ENCODE assay signal across 19 cellular contexts in genomic region chr13:102688306-102688973, GRCh38. TPM values are rescaled to one million over a fixed set of nuclear protein-coding genes. Genes with fewer than 3 reads are reported as not detected.
"Had no signal": no experiment of that assay in that cellular context is flagged by ENCODE, and none has a peak within 500 bp of the region (broad histone marks: within the 10 kb centered on the region; RNA-seq: fewer than 3 reads in every experiment).

No MANE protein-coding gene starts in this region.

- H3K27ac Mint-ChIP-seq: activated B cell treated with CpG ODN at 0.5 μM for 24 hours; activated CD4-positive, alpha-beta T cell treated with anti-CD3 and anti-CD28 coated beads, Interleukin-2, amount 10 ng/mL, durations not matched to agents 7 days and 5 days; activated naive CD8-positive, alpha-beta T cell treated with anti-CD3 and anti-CD28 coated beads, Interleukin-2, amount 10 ng/mL, durations not matched to agents 7 days and 5 days; memory B cell; stimulated activated effector memory CD8-positive, alpha-beta T cell treated with anti-CD3 and anti-CD28 coated beads, Interleukin-12 subunit alpha, Interleukin-12 subunit beta, amount 100 ng/mL, for 72 hours had no signal

- H3K27ac ChIP-seq: left ventricle myocardium inferior, pancreas, thyroid gland had no signal

- H3K4me1 ChIP-seq: left ventricle myocardium inferior, pancreas, thyroid gland had no signal

- H3K4me1 Mint-ChIP-seq: activated B cell treated with CpG ODN at 0.5 μM for 24 hours, memory B cell had no signal

- H3K4me3 Mint-ChIP-seq: activated B cell treated with CpG ODN at 0.5 μM for 24 hours; activated CD4-positive, alpha-beta T cell treated with anti-CD3 and anti-CD28 coated beads, Interleukin-2, amount 10 ng/mL, durations not matched to agents 7 days and 5 days; activated naive CD8-positive, alpha-beta T cell treated with anti-CD3 and anti-CD28 coated beads, Interleukin-2, amount 10 ng/mL, durations not matched to agents 7 days and 5 days; memory B cell; neural crest cell; stimulated activated effector memory CD8-positive, alpha-beta T cell treated with anti-CD3 and anti-CD28 coated beads, Interleukin-12 subunit alpha, Interleukin-12 subunit beta, amount 100 ng/mL, for 72 hours had no signal

- H3K9me3 Mint-ChIP-seq: activated B cell treated with CpG ODN at 0.5 μM for 24 hours; activated CD4-positive, alpha-beta T cell treated with anti-CD3 and anti-CD28 coated beads, Interleukin-2, amount 10 ng/mL, durations not matched to agents 7 days and 5 days; activated naive CD8-positive, alpha-beta T cell treated with anti-CD3 and anti-CD28 coated beads, Interleukin-2, amount 10 ng/mL, durations not matched to agents 7 days and 5 days; memory B cell; neural crest cell; stimulated activated effector memory CD8-positive, alpha-beta T cell treated with anti-CD3 and anti-CD28 coated beads, Interleukin-12 subunit alpha, Interleukin-12 subunit beta, amount 100 ng/mL, for 72 hours had no signal

- ATAC-seq: gastrocnemius medialis; pancreas; stimulated activated effector memory CD8-positive, alpha-beta T cell treated with anti-CD3 and anti-CD28 coated beads, Interleukin-12 subunit alpha, Interleukin-12 subunit beta, amount 100 ng/mL, for 72 hours had no signal

- H3K27me3 ChIP-seq: gastrocnemius medialis, pancreas, thyroid gland had no signal

- H3K4me3 ChIP-seq: gastrocnemius medialis, left ventricle myocardium inferior, pancreas, thyroid gland had no signal

- H3K9me3 ChIP-seq: gastrocnemius medialis, left ventricle myocardium inferior, pancreas, thyroid gland had no signal

- H3K36me3 Mint-ChIP-seq: memory B cell; stimulated activated effector memory CD8-positive, alpha-beta T cell treated with anti-CD3 and anti-CD28 coated beads, Interleukin-12 subunit alpha, Interleukin-12 subunit beta, amount 100 ng/mL, for 72 hours had no signal

- H3K36me3 ChIP-seq: gastrocnemius medialis, left ventricle myocardium inferior, pancreas, thyroid gland had no signal

- DNase-seq: activated B cell treated with CpG ODN at 0.5 μM for 24 hours; activated CD4-positive, alpha-beta T cell treated with anti-CD3 and anti-CD28 coated beads, Interleukin-2, amount 10 ng/mL, durations not matched to agents 7 days and 5 days; activated CD8-positive, alpha-beta memory T cell treated with anti-CD3 and anti-CD28 coated beads for 24 hours; activated gamma-delta T cell treated with Interleukin-2 at 50 U/mL for 16 hours; activated naive CD8-positive, alpha-beta T cell treated with anti-CD3 and anti-CD28 coated beads, Interleukin-2, amount 10 ng/mL, durations not matched to agents 7 days and 5 days; cortex of kidney; effector memory CD4-positive, alpha-beta T cell; gastrocnemius medialis; kidney; left ventricle myocardium inferior; pancreas; stimulated activated CD4-positive, alpha-beta T cell treated with anti-CD3 and anti-CD28 coated beads, Interleukin-12 subunit alpha, Interleukin-12 subunit beta, amount 100 ng/mL, for 4 hours; SW 1271; thyroid gland had no signal

RNA-seq across cellular contexts. Expression of gene METTL21C, which starts 6.4 kb away (rescaled TPM):
- total RNA-seq: activated B cell treated with CpG ODN at 0.5 μM for 24 hours; activated CD4-positive, alpha-beta T cell treated with anti-CD3 and anti-CD28 coated beads, Interleukin-2, amount 10 ng/mL, durations not matched to agents 7 days and 5 days; activated naive CD8-positive, alpha-beta T cell treated with anti-CD3 and anti-CD28 coated beads, Interleukin-2, amount 10 ng/mL, durations not matched to agents 7 days and 5 days; epithelial cell of proximal tubule; kidney; left ventricle myocardium inferior; neural crest cell; pancreas; T-helper 2 cell treated with Interferon-gamma antibody and Interleukin-4, amounts not matched to agents 100 ng/mL and 5 ng/mL, for 36 hours; thyroid gland had no signal
